In genomic region chr3:13301295-13301987, GRCh38 we compare ENCODE assay signal across 8 cellular contexts.
DNase-seq lines count a peak whose midpoint lies in the region; ATAC-seq and TF ChIP-seq lines count a peak whose summit lies in the region.

No MANE protein-coding gene starts in this region.

- H3K36me3 ChIP-seq in tibial nerve: no peaks in the 10 kb centered on the region

- H3K27me3 Mint-ChIP-seq in effector memory CD8-positive, alpha-beta T cell: peaks cover 18 to 56% of the 10 kb centered on the region in 2 donors
- H3K27me3 Mint-ChIP-seq in T-helper 2 cell treated with Interferon-gamma antibody and Interleukin-4, amounts not matched to agents 5 μg/mL and 100 μg/mL, for 36 hours (ENCODE audit: low read depth): peaks cover 11% of the 10 kb centered on the region

- peaks cover 9% of the 10 kb centered on the region for H3K36me3 Mint-ChIP-seq in effector memory CD8-positive, alpha-beta T cell (ENCODE audit: insufficient read depth)
- no peaks in the 10 kb centered on the region for H3K36me3 Mint-ChIP-seq in T-helper 2 cell treated with Interferon-gamma antibody and Interleukin-4, amounts not matched to agents 5 μg/mL and 100 μg/mL, for 36 hours (ENCODE audit: low read depth)

- TF ChIP-seq CTCF in AG04450 (IDR thresholded peaks at IDR 0.05; ENCODE audit: low read depth, low read length): no peak
- TF ChIP-seq CTCF in retinal pigment epithelial cell (conservative IDR thresholded peaks at IDR 0.05; ENCODE audit: low read depth, low read length): no peak
- no peak for TF ChIP-seq CTCF in tibial nerve (IDR thresholded peaks at IDR 0.05)

- peak overlapping the region; percentile 11 for H3K27ac ChIP-seq in AG04450 (ENCODE audit: low read depth, low read length)
- H3K27ac ChIP-seq in tibial nerve: no peak overlapping the region

- H3K9me3 Mint-ChIP-seq in effector memory CD8-positive, alpha-beta T cell: no peaks in the 10 kb centered on the region
- no peaks in the 10 kb centered on the region for H3K9me3 Mint-ChIP-seq in T-helper 2 cell treated with Interferon-gamma antibody and Interleukin-4, amounts not matched to agents 5 μg/mL and 100 μg/mL, for 36 hours

- peak; percentile 30 for DNase-seq in AG04450 (ENCODE audit: low read depth, low spot score)
- DNase-seq in NCI-H510A (lab: John Stamatoyannopoulos, UW): peak; percentile 20
- DNase-seq in effector memory CD8-positive, alpha-beta T cell: no peak
- peak; percentile 40 for DNase-seq in retinal pigment epithelial cell (ENCODE audit: low read depth)
- DNase-seq in tibial nerve (ENCODE audit: low spot score in 2 of 2): no peak
- DNase-seq in left lobe of liver (ENCODE audit: low spot score): no peak
- DNase-seq in T-helper 2 cell treated with Interferon-gamma antibody and Interleukin-4, amounts not matched to agents 5 μg/mL and 100 μg/mL, for 36 hours (ENCODE audit: low spot score): no peak

- ATAC-seq in GM19463 (IDR thresholded peaks at IDR 0.05; ENCODE audit: unreplicated experiment) (peak; percentile 86), left lobe of liver (no peak)
- peak; percentile 27 for ATAC-seq in effector memory CD8-positive, alpha-beta T cell (replicated peaks)

- TF ChIP-seq POLR2A in tibial nerve (IDR thresholded peaks at IDR 0.05): no peak

- H3K27me3 ChIP-seq in AG04450 (ENCODE audit: control insufficient read depth, insufficient read depth, low read length) (peaks cover 6% of the 10 kb centered on the region), tibial nerve (peaks cover 0 to 5% of the 10 kb centered on the region in 2 donors)

- peaks cover 0 to 9% (median 0%) of the 10 kb centered on the region in 4 donors for H3K4me1 ChIP-seq in tibial nerve

- CTCF ChIA-PET in AG04450 (lab: Charles Lee): no interaction called here

- no peaks in the 10 kb centered on the region for H3K9me3 ChIP-seq in AG04450 (ENCODE audit: control insufficient read depth, insufficient read depth, low read length)
- no peaks in the 10 kb centered on the region for H3K9me3 ChIP-seq in tibial nerve

- no peak overlapping the region for H3K4me3 Mint-ChIP-seq in effector memory CD8-positive, alpha-beta T cell
- H3K4me3 Mint-ChIP-seq in T-helper 2 cell treated with Interferon-gamma antibody and Interleukin-4, amounts not matched to agents 5 μg/mL and 100 μg/mL, for 36 hours: no peak overlapping the region

- WGBS in tibial nerve, 2 donors: 30 to 35% methylated on average over 13 of the region's 13 CpGs

- H3K27ac Mint-ChIP-seq in effector memory CD8-positive, alpha-beta T cell: no peak overlapping the region
- no peak overlapping the region for H3K27ac Mint-ChIP-seq in T-helper 2 cell treated with Interferon-gamma antibody and Interleukin-4, amounts not matched to agents 5 μg/mL and 100 μg/mL, for 36 hours

- POLR2A ChIA-PET in AG04450 (lab: Yijun Ruan, JAX): no interaction called here

- TF ChIP-seq EP300 in tibial nerve (IDR thresholded peaks at IDR 0.05): no peak

- peaks cover 0 to 2% of the 10 kb centered on the region in 2 donors for H3K4me1 Mint-ChIP-seq in effector memory CD8-positive, alpha-beta T cell (ENCODE audit: low read depth in 2 of 2)
- peaks cover 8% of the 10 kb centered on the region for H3K4me1 Mint-ChIP-seq in T-helper 2 cell treated with Interferon-gamma antibody and Interleukin-4, amounts not matched to agents 5 μg/mL and 100 μg/mL, for 36 hours (ENCODE audit: low read depth)

- H3K4me3 ChIP-seq in AG04450 (ENCODE audit: low read depth, low read length) (no peak overlapping the region), retinal pigment epithelial cell (ENCODE audit: low read length) (no peak overlapping the region), tibial nerve (no peak overlapping the region)

Comparison
In these comparisons a context has a peak if more than half of its experiments do, and no peak if none do; other contexts are left out.
1. DNase-seq: peak in AG04450 (single experiment), NCI-H510A (single experiment) and retinal pigment epithelial cell (single experiment); none in effector memory CD8-positive, alpha-beta T cell (0 of 3), tibial nerve (0 of 2), left lobe of liver (single experiment) and T-helper 2 cell treated with Interferon-gamma antibody and Interleukin-4, amounts not matched to agents 5 μg/mL and 100 μg/mL, for 36 hours (single experiment).